Comparison of ENCODE assay signal across 34 cellular contexts in genomic region chr13:96422002-96422401, GRCh38.
"Had no signal": no experiment of that assay in that cellular context is flagged by ENCODE, and none has a peak within 500 bp of the region (broad histone marks: within the 10 kb centered on the region; RNA-seq: fewer than 3 reads in every experiment).

No MANE protein-coding gene starts in this region.

- DNase-seq: Karpas-422, Kasumi-1, MG63, MM.1S, MV-4-11, NCI-H1048, NCI-H1092, NCI-H1092 treated with DMSO at 0.1 percent for 48 hours, NCI-H1105, NCI-H1105 treated with DMSO at 0.1 percent for 48 hours, NCI-H1417, NCI-H1417 treated with DMSO at 0.1 percent for 48 hours, NCI-H1436, NCI-H1436 treated with DMSO at 0.1 percent for 48 hours, NCI-H146, NCI-H1694, NCI-H1694 treated with DMSO at 0.1 percent for 48 hours, NCI-H187, NCI-H187 treated with DMSO at 0.1 percent for 48 hours, NCI-H1930, NCI-H2029, NCI-H2029 treated with DMSO at 0.1 percent for 48 hours, NCI-H2081, NCI-H2081 treated with DMSO at 0.1 percent for 48 hours, NCI-H2107, NCI-H2171, NCI-H2171 treated with DMSO at 0.1 percent for 48 hours, NCI-H2227 treated with DMSO at 0.1 percent for 48 hours, NCI-H226, NCI-H345, NCI-H446, NCI-H446 treated with DMSO at 0.1 percent for 48 hours, NCI-H510A had no signal

- H3K9me3 ChIP-seq: MG63 had no signal

- H3K36me3 ChIP-seq: MG63 had no signal

- H3K4me2 ChIP-seq: KMS-11 had no signal

- H3K27ac ChIP-seq: KMS-11 had no signal

- H3K27me3 ChIP-seq: MG63 had no signal

- H3K4me3 ChIP-seq: MG63 had no signal
